Comparison of ENCODE assay signal across 8 cellular contexts in the genomic region with DNA sequence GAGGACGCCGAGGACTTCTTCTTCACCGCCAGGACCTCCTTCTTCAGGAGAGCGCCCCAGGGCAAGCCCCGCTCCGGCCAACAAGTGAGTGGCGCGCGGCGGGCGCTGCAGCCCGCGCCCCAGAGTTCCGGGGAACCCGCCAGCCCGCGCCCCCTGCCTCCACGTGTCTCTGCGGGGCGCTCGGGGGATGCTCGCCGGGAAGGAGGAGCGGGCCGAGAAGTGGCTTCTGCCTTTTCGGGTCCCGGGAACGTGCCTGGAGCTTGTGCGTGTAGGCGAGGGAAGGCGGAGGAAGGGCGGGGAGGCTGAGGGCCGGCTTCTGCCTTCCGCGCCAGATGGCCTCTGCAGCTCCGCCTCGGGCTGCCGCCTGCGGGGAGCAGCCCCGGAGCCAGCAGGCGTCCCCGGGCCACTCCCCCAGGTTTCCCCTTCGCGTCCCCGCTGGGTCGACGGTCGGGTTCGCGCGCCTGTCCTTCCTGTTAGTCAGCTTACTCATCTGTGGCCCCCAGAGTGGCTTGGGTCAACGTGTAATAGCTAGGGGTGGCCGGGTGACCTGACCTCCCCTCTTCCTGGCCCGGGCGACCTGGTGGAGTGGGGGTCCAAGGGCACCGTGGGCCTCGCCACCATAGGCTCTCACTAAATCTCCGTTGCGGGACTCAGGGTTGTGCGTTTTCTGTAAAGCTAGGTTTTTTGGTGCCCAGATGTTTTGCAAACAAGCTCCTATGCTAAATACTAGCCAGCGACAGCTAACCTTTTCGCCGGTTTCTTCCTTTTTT. TPM values are rescaled to one million over a fixed set of nuclear protein-coding genes. Genes with fewer than 3 reads are reported as not detected.
DNase-seq lines count a peak whose midpoint lies in the region; ATAC-seq and TF ChIP-seq lines count a peak whose summit lies in the region.

No MANE protein-coding gene starts in this region.

- no peaks in the 10 kb centered on the region for H3K9me3 ChIP-seq in lung (ENCODE audit: control insufficient read depth in 2 of 2, insufficient read depth in 1 of 2, low read length in 1 of 2)

- no peak for TF ChIP-seq CTCF in lung (IDR thresholded peaks at IDR 0.05; ENCODE audit: control extremely low read depth, extremely low read depth)

- H3K27ac ChIP-seq in lung (ENCODE audit: low read depth in 1 of 2, low read length in 1 of 2) = peak overlapping the region; percentile 91 to 94

- 0% methylated on average over 42 to 63 of the region's 63 CpGs for WGBS in lung, 2 donors

- peaks cover 0 to 2% of the 10 kb centered on the region in 2 donors for H3K36me3 ChIP-seq in lung (ENCODE audit: control insufficient read depth in 2 of 2, insufficient read depth in 2 of 2, low read length in 2 of 2)

- H3K4me3 ChIP-seq in lung = peak overlapping the region; percentile 78

- ATAC-seq in HG02610 (IDR thresholded peaks at IDR 0.05; ENCODE audit: unreplicated experiment) (peak; percentile 50), lung (ENCODE audit: insufficient read depth, low FRiP score) (peak; percentile 72)

- H3K27me3 ChIP-seq in lung (ENCODE audit: control insufficient read depth, insufficient read depth) = no peaks in the 10 kb centered on the region

- peak; percentile 27 for DNase-seq in NCI-H1092 treated with DMSO at 0.1 percent for 48 hours (lab: John Stamatoyannopoulos, UW)
- DNase-seq in NCI-H1092 (lab: John Stamatoyannopoulos, UW) = no peak
- DNase-seq in NCI-H146 treated with DMSO at 0.1 percent for 48 hours (lab: John Stamatoyannopoulos, UW; ENCODE audit: unreplicated experiment) = peak; percentile 67
- DNase-seq in activated CD4-positive, alpha-beta T cell treated with anti-CD3 and anti-CD28 coated beads for 24 hours (ENCODE audit: low read depth in 2 of 2) = peak; percentile 27 to 51
- peak; percentile 22 for DNase-seq in dedifferentiated amniotic fluid mesenchymal stem cell (ENCODE audit: extremely low spot score)
- peak; percentile 67 for DNase-seq in lung (ENCODE audit: low spot score)
- peak; percentile 47 to 63 for DNase-seq in stimulated activated CD8-positive, alpha-beta memory T cell treated with anti-CD3 and anti-CD28 coated beads, Interleukin-15, amount 100 ng/mL, for 4 hours (ENCODE audit: low read depth in 2 of 2)

- H3K4me1 ChIP-seq in lung (ENCODE audit: control insufficient read depth in 2 of 2, insufficient read depth in 2 of 2, low read length in 2 of 2) = peaks cover 2 to 4% of the 10 kb centered on the region in 2 donors

RNA-seq across cellular contexts. Expression of a gene that starts 0.6 kb away (rescaled TPM):
- total RNA-seq in lung = 10 to 100 TPM; 31.5 to 60.9 TPM
- 10 to 100 TPM; 26.7 to 35.4 TPM for polyA plus RNA-seq in lung
